Comparison of ENCODE assay signal across 9 cellular contexts in genomic region chr16:86638642-86639041, GRCh38.
"Had no signal": no experiment of that assay in that cellular context is flagged by ENCODE, and none has a peak within 500 bp of the region (broad histone marks: within the 10 kb centered on the region; RNA-seq: fewer than 3 reads in every experiment).

No MANE protein-coding gene starts in this region.

- H3K4me1 ChIP-seq: HAP-1 had no signal

- H3K9ac ChIP-seq: GM23248 had no signal

- H2AFZ ChIP-seq: GM23248 had no signal

- H3K9me3 Mint-ChIP-seq: HFFc6 had no signal

- H3K27ac ChIP-seq: GM23248, HL-60 had no signal

- DNase-seq: GM23248, GOT3, HFFc6, KG1 had no signal

- H3K4me3 Mint-ChIP-seq: HFFc6 had no signal

- H3K36me3 ChIP-seq: HAP-1 had no signal

- H3K27ac Mint-ChIP-seq: HFFc6 had no signal

- H3K4me3 ChIP-seq: GM23248, HAP-1, K562 had no signal

- ATAC-seq: HCT116, HepG2, K562 had no signal
